In the genomic region with DNA sequence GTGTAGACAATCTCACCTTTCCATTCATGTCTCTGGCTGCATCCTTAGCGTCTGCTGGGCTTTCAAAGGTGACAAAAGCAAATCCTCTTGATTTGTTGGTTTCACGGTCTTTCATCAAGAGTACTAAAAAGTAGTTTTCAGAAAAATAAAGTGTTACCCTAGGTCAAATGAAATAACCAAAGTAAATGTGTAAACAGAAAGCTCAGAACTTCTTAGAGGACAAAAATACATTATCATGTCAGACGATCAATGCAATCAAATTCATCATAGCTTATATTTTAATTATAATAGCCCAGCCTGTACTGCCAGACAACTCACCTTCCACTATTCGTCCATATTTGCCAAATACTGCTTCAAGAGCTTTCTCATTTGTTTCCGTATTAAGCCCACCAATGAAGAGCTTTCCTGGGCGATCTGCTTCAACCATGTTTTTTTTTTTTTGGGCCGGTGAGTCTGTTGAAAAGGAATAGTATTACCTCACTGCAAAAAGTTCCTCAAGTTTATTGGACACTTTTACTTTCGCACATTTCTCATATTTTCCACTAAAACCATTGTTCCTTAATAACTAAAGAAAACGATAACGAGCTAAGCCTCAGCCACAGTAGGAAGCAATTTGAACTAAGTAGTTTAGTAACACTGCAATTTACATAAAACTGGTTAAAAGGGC, we compare ENCODE assay signal across 8 cellular contexts. TPM values are rescaled to one million over a fixed set of nuclear protein-coding genes. Genes with fewer than 3 reads are reported as not detected.
DNase-seq lines count a peak whose midpoint lies in the region; ATAC-seq, FAIRE-seq and TF ChIP-seq lines count a peak whose summit lies in the region.

No MANE protein-coding gene starts in this region.

- H3K36me3 ChIP-seq in astrocyte (ENCODE audit: insufficient read depth, low read length) (peaks cover 17% of the 10 kb centered on the region), thymus (ENCODE audit: control insufficient read depth, insufficient read depth) (peaks cover 9% of the 10 kb centered on the region)

- H2AFZ ChIP-seq in astrocyte (ENCODE audit: low read depth, low read length): no peak overlapping the region

- CTCF ChIA-PET in activated naive CD4-positive, alpha-beta T cell treated with anti-CD3 and anti-CD28 coated beads for 36 hours (lab: Charles Lee): interaction anchor here (0.6 to 1.0 kb wide), 4 partner anchors 9 to 178 kb away, joined by 4 to 5 read pairs (median 4); no protein-coding TSS in a partner anchor

- peak overlapping the region; percentile 97 for H3K4me3 Mint-ChIP-seq in activated naive CD4-positive, alpha-beta T cell treated with anti-CD3 and anti-CD28 coated beads for 36 hours
- peak overlapping the region; percentile 99 for H3K4me3 Mint-ChIP-seq in astrocyte (ENCODE audit: unreplicated experiment)

- peak overlapping the region; percentile 90 for H3K4me2 ChIP-seq in astrocyte (ENCODE audit: low read length)

- H3K36me3 Mint-ChIP-seq in activated naive CD4-positive, alpha-beta T cell treated with anti-CD3 and anti-CD28 coated beads for 36 hours (ENCODE audit: low read depth): peaks cover 41% of the 10 kb centered on the region
- peaks cover 6% of the 10 kb centered on the region for H3K36me3 Mint-ChIP-seq in astrocyte (ENCODE audit: low read depth, unreplicated experiment)

- H3K9me3 ChIP-seq in astrocyte (ENCODE audit: insufficient read depth, low read depth, low read length) (no peaks in the 10 kb centered on the region), thymus (ENCODE audit: control insufficient read depth) (no peaks in the 10 kb centered on the region)

- peaks cover 57% of the 10 kb centered on the region for H3K79me2 ChIP-seq in astrocyte (ENCODE audit: insufficient read depth, low read length)

- no peaks in the 10 kb centered on the region for H3K27me3 Mint-ChIP-seq in activated naive CD4-positive, alpha-beta T cell treated with anti-CD3 and anti-CD28 coated beads for 36 hours (ENCODE audit: low read depth)
- no peaks in the 10 kb centered on the region for H3K27me3 Mint-ChIP-seq in astrocyte (ENCODE audit: low read depth, unreplicated experiment)

- no peaks in the 10 kb centered on the region for H3K27me3 ChIP-seq in astrocyte (ENCODE audit: insufficient read depth, low read length)
- no peaks in the 10 kb centered on the region for H3K27me3 ChIP-seq in layer of hippocampus (ENCODE audit: control insufficient read depth, insufficient read depth, low read length)
- H3K27me3 ChIP-seq in thymus (ENCODE audit: control insufficient read depth, insufficient read depth): no peaks in the 10 kb centered on the region

- DNase-seq in activated naive CD4-positive, alpha-beta T cell treated with anti-CD3 and anti-CD28 coated beads for 36 hours: no peak
- no peak for DNase-seq in activated naive CD4-positive, alpha-beta T cell treated with anti-CD3 and anti-CD28 coated beads, Interleukin-2, amount 50 U/mL, for 16 hours
- DNase-seq in astrocyte (ENCODE audit: low read depth) (no peak), anterior cingulate cortex (lab: John Stamatoyannopoulos, UW) (no peak), NCI-H446 treated with DMSO at 0.1 percent for 48 hours (lab: John Stamatoyannopoulos, UW) (no peak)

- peak overlapping the region; percentile 98 for H3K27ac Mint-ChIP-seq in activated naive CD4-positive, alpha-beta T cell treated with anti-CD3 and anti-CD28 coated beads for 36 hours
- peak overlapping the region; percentile 97 for H3K27ac Mint-ChIP-seq in astrocyte (ENCODE audit: unreplicated experiment)

- intact Hi-C loops in activated naive CD4-positive, alpha-beta T cell treated with anti-CD3 and anti-CD28 coated beads for 36 hours (cut with micrococcal nuclease): no loop called here

- 7% methylated on average over 10 of the region's 10 CpGs for WGBS in thymus

- H4K20me1 ChIP-seq in astrocyte (ENCODE audit: insufficient read depth, low read length): peaks cover 39% of the 10 kb centered on the region

- peak; percentile 70 for FAIRE-seq in astrocyte (lab: Jason Lieb, UNC)

- H3K4me1 ChIP-seq in astrocyte (ENCODE audit: insufficient read depth, low read length) (no peaks in the 10 kb centered on the region), thymus (ENCODE audit: control insufficient read depth, insufficient read depth, low read length) (no peaks in the 10 kb centered on the region)

- no peak for ATAC-seq in esophagus mucosa

- H3K27ac ChIP-seq in astrocyte (ENCODE audit: low read depth, low read length) (peak overlapping the region; percentile 94), layer of hippocampus (ENCODE audit: low read depth, low read length) (peak overlapping the region; percentile 87), thymus (ENCODE audit: low read depth) (no peak overlapping the region)

- no peak for TF ChIP-seq CTCF in astrocyte (IDR thresholded peaks at IDR 0.05; ENCODE audit: insufficient read depth, low read depth, low read length)

- H3K4me1 Mint-ChIP-seq in activated naive CD4-positive, alpha-beta T cell treated with anti-CD3 and anti-CD28 coated beads for 36 hours (ENCODE audit: low read depth): peaks cover 25% of the 10 kb centered on the region
- H3K4me1 Mint-ChIP-seq in astrocyte (ENCODE audit: low read depth, unreplicated experiment): peaks cover 2% of the 10 kb centered on the region

- H3K9me3 Mint-ChIP-seq in activated naive CD4-positive, alpha-beta T cell treated with anti-CD3 and anti-CD28 coated beads for 36 hours: no peaks in the 10 kb centered on the region
- no peaks in the 10 kb centered on the region for H3K9me3 Mint-ChIP-seq in astrocyte (ENCODE audit: unreplicated experiment)

- H3K4me3 ChIP-seq in astrocyte (ENCODE audit: insufficient read depth, low read depth, low read length) (peak overlapping the region; percentile 97), thymus (ENCODE audit: low read length) (peak overlapping the region; percentile 81)

- H3K9ac ChIP-seq in astrocyte (ENCODE audit: low read length): peak overlapping the region; percentile 98

RNA-seq across cellular contexts. Expression of gene RBMX, which starts 1.4 kb away (rescaled TPM):
- total RNA-seq in activated naive CD4-positive, alpha-beta T cell treated with anti-CD3 and anti-CD28 coated beads for 36 hours: 100 to 1,000 TPM; 278 to 280 TPM
- total RNA-seq in astrocyte (120 and 133 TPM in 2 replicates), esophagus mucosa (103 TPM)
- polyA plus RNA-seq in thymus: 131 TPM
